In the genomic region with DNA sequence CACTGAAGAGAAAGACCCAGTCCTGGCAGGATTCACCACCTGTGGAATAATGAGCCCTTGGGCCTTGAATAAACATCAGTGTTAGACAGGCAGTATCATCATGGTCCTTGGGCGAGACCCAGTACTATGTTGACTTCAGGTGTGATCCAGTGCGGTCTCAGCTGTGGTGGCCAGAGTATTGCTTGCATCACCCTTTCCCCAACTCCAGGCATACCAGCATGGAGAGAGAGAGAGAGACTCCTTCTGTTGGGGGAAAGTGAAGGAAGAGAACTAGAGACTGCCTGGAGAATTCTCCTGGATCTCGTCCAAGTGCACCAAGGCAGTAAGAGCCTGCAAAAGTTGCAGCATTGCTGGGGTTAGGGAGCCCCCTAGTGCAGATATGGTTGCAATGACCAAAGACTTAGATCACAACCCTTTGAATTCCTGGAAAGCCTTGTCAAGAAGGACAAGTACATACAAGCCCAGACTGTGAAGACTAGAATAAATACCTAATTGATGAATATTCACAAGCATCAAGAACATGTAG, we compare ENCODE assay signal across 8 cellular contexts.
DNase-seq lines count a peak whose midpoint lies in the region; ATAC-seq and TF ChIP-seq lines count a peak whose summit lies in the region.

No MANE protein-coding gene starts in this region.

- ATAC-seq in HG03342 (IDR thresholded peaks at IDR 0.05; ENCODE audit: unreplicated experiment) (peak; percentile 53), GM19397 (IDR thresholded peaks at IDR 0.05; ENCODE audit: unreplicated experiment) (no peak)
- ATAC-seq in activated CD4-positive, alpha-beta T cell treated with anti-CD3 and anti-CD28 coated beads for 36 hours, result peak; percentile 66

- WGBS in endodermal cell (ENCODE audit: insufficient coverage in 1 of 2, insufficient read length in 1 of 2), 2 experiments, result 52 to 80% methylated on average over 1 to 3 of the region's 3 CpGs

- H3K27ac Mint-ChIP-seq in activated CD4-positive, alpha-beta T cell treated with anti-CD3 and anti-CD28 coated beads for 36 hours, result no peak overlapping the region
- H3K27ac Mint-ChIP-seq in endodermal cell, result no peak overlapping the region

- H3K9me3 Mint-ChIP-seq in activated CD4-positive, alpha-beta T cell treated with anti-CD3 and anti-CD28 coated beads for 36 hours (ENCODE audit: low read depth), result peaks cover 6% of the 10 kb centered on the region
- H3K9me3 Mint-ChIP-seq in endodermal cell, result peaks cover 66% of the 10 kb centered on the region

- H3K4me3 ChIP-seq in endodermal cell (ENCODE audit: low read length), result no peak overlapping the region

- no peaks in the 10 kb centered on the region for H3K27me3 ChIP-seq in endodermal cell (ENCODE audit: control insufficient read depth, insufficient read depth, low read length, poor library complexity, severe bottlenecking)

- peaks cover 46% of the 10 kb centered on the region for H3K9me3 ChIP-seq in endodermal cell (ENCODE audit: control insufficient read depth, low read length)

- DNase-seq in DMS 273 treated with DMSO at 0.1 percent for 48 hours (lab: John Stamatoyannopoulos, UW) (peak; percentile 81), NCI-H446 treated with DMSO at 0.1 percent for 48 hours (lab: John Stamatoyannopoulos, UW) (peak; percentile 20), endodermal cell (peak; percentile 81), mucosa of gallbladder (ENCODE audit: low spot score) (peak; percentile 62), superior temporal gyrus (ENCODE audit: extremely low spot score) (peak; percentile 56)
- peak; percentile 66 for DNase-seq in activated CD4-positive, alpha-beta T cell treated with anti-CD3 and anti-CD28 coated beads for 36 hours

- peaks cover 7% of the 10 kb centered on the region for H3K27me3 Mint-ChIP-seq in activated CD4-positive, alpha-beta T cell treated with anti-CD3 and anti-CD28 coated beads for 36 hours
- no peaks in the 10 kb centered on the region for H3K27me3 Mint-ChIP-seq in endodermal cell (ENCODE audit: insufficient read depth)

- POLR2A ChIA-PET in activated CD4-positive, alpha-beta T cell treated with anti-CD3 and anti-CD28 coated beads for 36 hours (lab: Charles Lee), result no interaction called here

- intact Hi-C loops in activated CD4-positive, alpha-beta T cell treated with anti-CD3 and anti-CD28 coated beads for 36 hours (cut with DNase I, micrococcal nuclease), result loop anchor here (1.0 to 10.0 kb wide), 4 partner anchors 727 to 903 kb away; no protein-coding TSS in a partner anchor

- no peaks in the 10 kb centered on the region for H3K4me1 ChIP-seq in endodermal cell (ENCODE audit: control insufficient read depth, insufficient read depth, low read length)

- CTCF ChIA-PET in activated CD4-positive, alpha-beta T cell treated with anti-CD3 and anti-CD28 coated beads for 36 hours (lab: Charles Lee), result no interaction called here

- peak; percentile 83 for TF ChIP-seq CTCF in endodermal cell (conservative IDR thresholded peaks at IDR 0.05)

- H3K4me1 Mint-ChIP-seq in activated CD4-positive, alpha-beta T cell treated with anti-CD3 and anti-CD28 coated beads for 36 hours, result no peaks in the 10 kb centered on the region
- no peaks in the 10 kb centered on the region for H3K4me1 Mint-ChIP-seq in endodermal cell

- H3K27ac ChIP-seq in endodermal cell (ENCODE audit: low read depth, low read length), result no peak overlapping the region

- no peaks in the 10 kb centered on the region for H3K36me3 ChIP-seq in endodermal cell (ENCODE audit: control insufficient read depth, insufficient read depth, low read length)

- no peak overlapping the region for H3K4me3 Mint-ChIP-seq in activated CD4-positive, alpha-beta T cell treated with anti-CD3 and anti-CD28 coated beads for 36 hours
- H3K4me3 Mint-ChIP-seq in endodermal cell, result no peak overlapping the region

- H3K9ac ChIP-seq in endodermal cell (ENCODE audit: extremely low read depth, low read length, poor library complexity, severe bottlenecking), result no peak overlapping the region

- H3K36me3 Mint-ChIP-seq in activated CD4-positive, alpha-beta T cell treated with anti-CD3 and anti-CD28 coated beads for 36 hours (ENCODE audit: low read depth), result no peaks in the 10 kb centered on the region
- H3K36me3 Mint-ChIP-seq in endodermal cell (ENCODE audit: low read depth), result no peaks in the 10 kb centered on the region

Comparison
In these comparisons a context has a peak if more than half of its experiments do, and no peak if none do; other contexts are left out.
1. DNase-seq: peak in every context shown above with its lines; median percentile 81 in DMS 273 treated with DMSO at 0.1 percent for 48 hours; 81 in endodermal cell; 66 in activated CD4-positive, alpha-beta T cell treated with anti-CD3 and anti-CD28 coated beads for 36 hours; 62 in mucosa of gallbladder; 56 in superior temporal gyrus; 20 in NCI-H446 treated with DMSO at 0.1 percent for 48 hours.